In the genomic region with DNA sequence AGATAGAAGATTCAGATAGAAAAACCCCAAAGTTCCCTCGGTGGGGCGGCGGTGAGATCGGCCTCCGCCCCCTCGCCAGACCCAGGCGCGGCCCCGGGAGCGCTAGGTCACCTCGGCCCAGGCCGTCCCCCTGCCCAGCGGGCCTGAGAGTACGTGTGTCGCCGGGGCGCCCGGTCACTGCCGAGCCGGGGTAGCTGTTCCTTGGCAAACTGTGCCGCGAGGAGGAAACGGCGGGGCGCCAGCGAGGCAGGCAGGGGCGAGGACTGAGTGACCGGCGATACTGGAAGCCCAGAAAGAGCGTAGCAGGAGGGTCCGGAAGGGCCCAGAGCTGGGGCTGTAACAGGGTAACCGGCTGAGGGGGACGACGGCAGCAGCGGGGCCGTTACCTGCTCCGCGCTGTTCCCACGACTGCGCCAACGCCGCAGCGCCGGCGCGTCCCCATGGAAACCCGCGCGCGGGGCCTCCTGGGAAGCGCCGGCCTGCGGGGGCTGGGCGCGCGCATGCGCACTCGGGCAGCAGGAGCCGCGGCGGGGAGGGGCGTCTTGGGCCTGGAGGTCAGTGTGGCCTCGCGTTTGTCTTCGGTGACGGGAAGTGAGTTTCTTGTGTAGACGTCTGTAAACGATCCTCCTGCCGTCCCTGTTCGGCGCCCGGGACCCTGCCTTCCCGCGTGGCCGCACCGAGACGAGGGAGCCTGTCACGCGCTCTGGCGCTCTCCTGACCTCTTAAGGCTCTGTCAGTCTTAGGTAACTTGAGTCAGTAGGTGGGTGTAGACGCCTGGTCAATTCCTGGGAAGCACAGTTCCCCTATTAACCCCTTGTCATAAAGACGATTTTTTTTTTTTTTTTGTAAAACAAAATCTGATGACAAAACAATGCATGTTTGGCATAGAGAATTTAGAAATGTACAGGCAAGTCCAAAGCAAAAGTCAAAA, we compare ENCODE assay signal across 8 cellular contexts. TPM values are rescaled to one million over a fixed set of nuclear protein-coding genes. Genes with fewer than 3 reads are reported as not detected.
DNase-seq lines count a peak whose midpoint lies in the region; ATAC-seq, FAIRE-seq and TF ChIP-seq lines count a peak whose summit lies in the region.

A gene (minus strand): TSS at position 440 of the 931 bp plus-strand sequence. CDS start 17,285 bp downstream, outside the sequence.

- H3K27ac ChIP-seq in adrenal gland (peak within 1 kb of the TSS; percentile 79 to 95 (median 89)), left ventricle myocardium inferior (replicated peaks) (peak within 1 kb of the TSS; percentile 97), prostate gland (peak within 1 kb of the TSS; percentile 83 to 86), urinary bladder (ENCODE audit: low read depth) (peak within 1 kb of the TSS; percentile 94)

- WGBS in adrenal gland, 4 donors, result 0% methylated on average over 28 to 82 of the region's 82 CpGs
- under 1% methylated on average over 75 of the region's 82 CpGs for WGBS in prostate gland
- WGBS in urinary bladder, result under 1% methylated on average over 82 of the region's 82 CpGs

- ATAC-seq in HG02798 (IDR thresholded peaks at IDR 0.05; ENCODE audit: poor library complexity, unreplicated experiment), result peak; percentile 95

- DNase-seq in GM12892 (ENCODE audit: insufficient read length) (peak; percentile 92), NCI-H1417 (lab: John Stamatoyannopoulos, UW) (peak; percentile 97), SW480 (ENCODE audit: low spot score) (peak; percentile 81), adrenal gland (peak; percentile 91 to 97 (median 94)), left ventricle myocardium inferior (peak; percentile 94), prostate gland (ENCODE audit: low spot score) (peak; percentile 83)

- H3K4me3 ChIP-seq in adrenal gland, result peak within 1 kb of the TSS; percentile 52 to 92 (median 72)
- H3K4me3 ChIP-seq in left ventricle myocardium inferior, result peak within 1 kb of the TSS; percentile 87
- peak within 1 kb of the TSS; percentile 66 to 69 for H3K4me3 ChIP-seq in prostate gland
- peak within 1 kb of the TSS; percentile 68 for H3K4me3 ChIP-seq in urinary bladder (ENCODE audit: low read depth, low read length)

- H3K36me3 ChIP-seq in adrenal gland (replicated peaks in 1 of 2) (no peaks in the 10 kb centered on the region), left ventricle myocardium inferior (no peaks in the 10 kb centered on the region), prostate gland (no peaks in the 10 kb centered on the region), urinary bladder (ENCODE audit: insufficient read depth) (no peaks in the 10 kb centered on the region)

- intact Hi-C loops in adrenal gland (cut with DNase I), result no loop called here
- intact Hi-C loops in left ventricle myocardium inferior (cut with micrococcal nuclease), result no loop called here
- intact Hi-C loops in prostate gland (cut with DNase I), result loop anchor here (2.0 to 5.0 kb wide), 2 partner anchors 37 to 133 kb away; a partner anchor contains a TSS

- TF ChIP-seq CTCF in adrenal gland (IDR thresholded peaks at IDR 0.05) (peak in 2 of 6 experiments; percentile 10 to 23), left ventricle myocardium inferior (IDR thresholded peaks at IDR 0.05; ENCODE audit: borderline replicate concordance) (no peak), prostate gland (IDR thresholded peaks at IDR 0.05) (peak in 2 of 4 experiments; percentile 17 to 31)

- H3K4me1 ChIP-seq in adrenal gland (replicated peaks in 1 of 2) (peaks cover 5 to 30% of the 10 kb centered on the region in 2 donors), left ventricle myocardium inferior (peaks cover 26% of the 10 kb centered on the region), prostate gland (replicated peaks) (no peaks in the 10 kb centered on the region), urinary bladder (ENCODE audit: insufficient read depth) (no peaks in the 10 kb centered on the region)

- TF ChIP-seq POLR2A in GM12892 (IDR thresholded peaks at IDR 0.05; ENCODE audit: low read depth, low read length), result peak; percentile 82
- TF ChIP-seq POLR2A in adrenal gland (IDR thresholded peaks at IDR 0.05), result peak in 1 of 2 donors; percentile 94
- TF ChIP-seq POLR2A in prostate gland (IDR thresholded peaks at IDR 0.05), result peak; percentile 88

- FAIRE-seq in GM12892 (lab: Jason Lieb, UNC), result peak; percentile 97

- H3K27me3 ChIP-seq in adrenal gland, result no peaks in the 10 kb centered on the region
- no peaks in the 10 kb centered on the region for H3K27me3 ChIP-seq in left ventricle myocardium inferior (ENCODE audit: low read depth)
- no peaks in the 10 kb centered on the region for H3K27me3 ChIP-seq in prostate gland (replicated peaks; ENCODE audit: insufficient read depth)

- H3K9me3 ChIP-seq in adrenal gland (replicated peaks in 1 of 3) (no peaks in the 10 kb centered on the region), left ventricle myocardium inferior (replicated peaks) (no peaks in the 10 kb centered on the region), prostate gland (no peaks in the 10 kb centered on the region)

RNA-seq across cellular contexts. Expression of the gene that starts here (rescaled TPM):
- 0.47 TPM for polyA plus RNA-seq in GM12892 (2012; ENCODE audit: missing spikeins)
- total RNA-seq in adrenal gland, result 1 to 10 TPM in 7 of 8 donors, under 1 TPM in 1; 0.42 to 9.2 (median 4.6) TPM
- 10 to 100 TPM in 1 of 3 donors, 1 to 10 TPM in 2; 3.5 to 13.5 (median 4.3) TPM for polyA plus RNA-seq in adrenal gland
- 0.80 TPM for total RNA-seq in left ventricle myocardium inferior
- total RNA-seq in prostate gland, result 10 to 100 TPM in 1 of 2 donors, 1 to 10 TPM in 1; 3.7 to 11.1 TPM
- 1.1 TPM for total RNA-seq in urinary bladder
- 1.5 TPM for polyA plus RNA-seq in urinary bladder

Comparison
In these comparisons a context has a peak if more than half of its experiments do, and no peak if none do; other contexts are left out.
1. Peak in every context shown above with its lines: DNase-seq, ATAC-seq, H3K4me3 ChIP-seq and H3K27ac ChIP-seq.
2. Peak in DNase-seq, H3K4me3 ChIP-seq and H3K27ac ChIP-seq in left ventricle myocardium inferior; RNA of the gene not detected or under 1 TPM.